ENCODE assay signal across 16 cellular contexts in genomic region chr11:86814775-86815174, GRCh38. TPM values are rescaled to one million over a fixed set of nuclear protein-coding genes. Genes with fewer than 3 reads are reported as not detected.
DNase-seq lines count a peak whose midpoint lies in the region; ATAC-seq, FAIRE-seq and TF ChIP-seq lines count a peak whose summit lies in the region.
"Had no signal": no experiment of that assay in that cellular context is flagged by ENCODE, and none has a peak within 500 bp of the region (broad histone marks: within the 10 kb centered on the region; RNA-seq: fewer than 3 reads in every experiment).

No MANE protein-coding gene starts in this region.

- no peak for TF ChIP-seq CTCF in bronchial epithelial cell (IDR thresholded peaks at IDR 0.05; ENCODE audit: insufficient read depth, low read length, severe bottlenecking)
- TF ChIP-seq CTCF in spleen (IDR thresholded peaks at IDR 0.05 in 8 of 11, conservative IDR thresholded peaks at IDR 0.05 in 3 of 11), result no peak

- WGBS in spleen, 5 donors, result 63 to 75% (median 72%) methylated on average over 3 of the region's 3 CpGs

- no peak for TF ChIP-seq POLR2A in spleen (IDR thresholded peaks at IDR 0.05)

- no peak overlapping the region for H3K27ac Mint-ChIP-seq in stimulated activated memory B cell treated with anti-CD40 and anti-IgM and Interleukin-4, amounts not matched to agents 10 μg/mL and 1 μg/mL and 100 μg/mL, for 72 hours
- H3K27ac Mint-ChIP-seq: CD4-positive, alpha-beta T cell; naive thymus-derived CD4-positive, alpha-beta T cell had no signal

- H3K9me3 ChIP-seq in spleen, result no peaks in the 10 kb centered on the region

- intact Hi-C loops in spleen (cut with DNase I; ENCODE audit: low total_unique reads), result loop anchor here (5.0 kb wide), 1 partner anchor 357 kb away; no protein-coding TSS in a partner anchor

- FAIRE-seq in bronchial epithelial cell (lab: Jason Lieb, UNC), result no peak
- FAIRE-seq: colon had no signal

- H3K27ac ChIP-seq in spleen, result no peak overlapping the region
- H3K27ac ChIP-seq: KMS-11 had no signal

- H3K4me1 ChIP-seq in spleen, result peaks cover 0 to 26% (median 11%) of the 10 kb centered on the region in 6 donors

- no peaks in the 10 kb centered on the region for H3K36me3 Mint-ChIP-seq in stimulated activated memory B cell treated with anti-CD40 and anti-IgM and Interleukin-4, amounts not matched to agents 10 μg/mL and 1 μg/mL and 100 μg/mL, for 72 hours
- H3K36me3 Mint-ChIP-seq: naive thymus-derived CD4-positive, alpha-beta T cell had no signal

- H3K27me3 ChIP-seq in bronchial epithelial cell (ENCODE audit: control insufficient read depth, insufficient read depth, low read length), result no peaks in the 10 kb centered on the region
- H3K27me3 ChIP-seq in spleen (replicated peaks in 1 of 7), result no peaks in the 10 kb centered on the region

- DNase-seq in HCEC 1CT, result peak; percentile 72
- DNase-seq in bronchial epithelial cell (ENCODE audit: low read depth), result peak; percentile 42
- DNase-seq in islet precursor cell, result peak; percentile 74
- no peak for DNase-seq in spleen
- no peak for DNase-seq in NCI-H1930 (lab: John Stamatoyannopoulos, UW)
- no peak for DNase-seq in occipital lobe (lab: John Stamatoyannopoulos, UW)
- DNase-seq in NCI-H524 treated with DMSO at 0.1 percent for 48 hours (lab: John Stamatoyannopoulos, UW), result no peak
- DNase-seq: activated CD4-positive, CD25-positive, alpha-beta regulatory T cell treated with anti-CD3 and anti-CD28 coated beads, Interleukin-2, amount 50 U/mL, for 72 hours; activated effector memory CD4-positive, alpha-beta T cell treated with Interleukin-2 at 50 U/mL for 16 hours; CD4-positive, alpha-beta T cell; H7; naive thymus-derived CD4-positive, alpha-beta T cell; RPMI8226 had no signal

- peak; percentile 4 for ATAC-seq in stimulated activated memory B cell treated with anti-CD40 and anti-IgM and Interleukin-4, amounts not matched to agents 10 μg/mL and 1 μg/mL and 100 μg/mL, for 72 hours
- ATAC-seq: naive thymus-derived CD4-positive, alpha-beta T cell had no signal

- no peaks in the 10 kb centered on the region for H3K36me3 ChIP-seq in bronchial epithelial cell (ENCODE audit: control insufficient read depth, insufficient read depth, low read length)
- no peaks in the 10 kb centered on the region for H3K36me3 ChIP-seq in spleen

- H3K4me3 Mint-ChIP-seq in stimulated activated memory B cell treated with anti-CD40 and anti-IgM and Interleukin-4, amounts not matched to agents 10 μg/mL and 1 μg/mL and 100 μg/mL, for 72 hours, result no peak overlapping the region
- H3K4me3 Mint-ChIP-seq: CD4-positive, alpha-beta T cell; naive thymus-derived CD4-positive, alpha-beta T cell had no signal

- H3K4me1 Mint-ChIP-seq in stimulated activated memory B cell treated with anti-CD40 and anti-IgM and Interleukin-4, amounts not matched to agents 10 μg/mL and 1 μg/mL and 100 μg/mL, for 72 hours, result no peaks in the 10 kb centered on the region

- no peaks in the 10 kb centered on the region for H3K9me3 Mint-ChIP-seq in stimulated activated memory B cell treated with anti-CD40 and anti-IgM and Interleukin-4, amounts not matched to agents 10 μg/mL and 1 μg/mL and 100 μg/mL, for 72 hours
- H3K9me3 Mint-ChIP-seq: CD4-positive, alpha-beta T cell; naive thymus-derived CD4-positive, alpha-beta T cell had no signal

- peaks cover 15% of the 10 kb centered on the region for H3K27me3 Mint-ChIP-seq in stimulated activated memory B cell treated with anti-CD40 and anti-IgM and Interleukin-4, amounts not matched to agents 10 μg/mL and 1 μg/mL and 100 μg/mL, for 72 hours

- H3K4me3 ChIP-seq in bronchial epithelial cell (ENCODE audit: low read depth, low read length), result no peak overlapping the region
- no peak overlapping the region for H3K4me3 ChIP-seq in spleen

RNA-seq across cellular contexts. Expression of gene PRSS23, which starts 14.4 kb away (rescaled TPM):
- total RNA-seq in bronchial epithelial cell, result 75.0 and 101 TPM in 2 replicates
- 10 to 100 TPM in 6 of 7 donors, 1 to 10 TPM in 1; 9.6 to 28.0 (median 16.1) TPM for total RNA-seq in spleen
- 1 to 10 TPM; 1.5 to 4.8 (median 3.9) TPM for polyA plus RNA-seq in spleen
- total RNA-seq in occipital lobe, result 11.1 TPM

Comparison
In these comparisons a context has a peak if more than half of its experiments do, and no peak if none do; other contexts are left out.
1. DNase-seq: peak in HCEC 1CT (single experiment), bronchial epithelial cell (single experiment) and islet precursor cell (single experiment); none in spleen (single experiment), NCI-H1930 (0 of 2), occipital lobe (single experiment) and NCI-H524 treated with DMSO at 0.1 percent for 48 hours (single experiment).